ENCODE assay signal across 1 cellular context in genomic region chr3:58463181-58463941, GRCh38.
TF ChIP-seq lines count a peak whose summit lies in the region.

No MANE protein-coding gene starts in this region.

TF ChIP-seq in HepG2, 621 proteins besides CTCF, POLR2A, EP300 and RAD21 (continued from another document and continues in another):
- no peak for TF ChIP-seq PRPF4 (IDR thresholded peaks at IDR 0.05; ENCODE audit: low read depth, low read length, poor library complexity, severe bottlenecking)
- TF ChIP-seq, protein P1, sequence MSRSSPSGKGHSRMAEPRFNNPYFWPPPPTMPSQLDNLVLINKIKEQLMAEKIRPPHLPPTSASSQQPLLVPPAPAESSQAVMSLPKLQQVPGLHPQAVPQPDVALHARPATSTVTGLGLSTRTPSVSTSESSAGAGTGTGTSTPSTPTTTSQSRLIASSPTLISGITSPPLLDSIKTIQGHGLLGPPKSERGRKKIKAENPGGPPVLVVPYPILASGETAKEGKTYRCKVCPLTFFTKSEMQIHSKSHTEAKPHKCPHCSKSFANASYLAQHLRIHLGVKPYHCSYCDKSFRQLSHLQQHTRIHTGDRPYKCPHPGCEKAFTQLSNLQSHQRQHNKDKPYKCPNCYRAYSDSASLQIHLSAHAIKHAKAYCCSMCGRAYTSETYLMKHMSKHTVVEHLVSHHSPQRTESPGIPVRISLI (CRISPR knock-in tag; IDR thresholded peaks at IDR 0.05; ENCODE audit: borderline replicate concordance) = no peak
- TF ChIP-seq, protein P2, sequence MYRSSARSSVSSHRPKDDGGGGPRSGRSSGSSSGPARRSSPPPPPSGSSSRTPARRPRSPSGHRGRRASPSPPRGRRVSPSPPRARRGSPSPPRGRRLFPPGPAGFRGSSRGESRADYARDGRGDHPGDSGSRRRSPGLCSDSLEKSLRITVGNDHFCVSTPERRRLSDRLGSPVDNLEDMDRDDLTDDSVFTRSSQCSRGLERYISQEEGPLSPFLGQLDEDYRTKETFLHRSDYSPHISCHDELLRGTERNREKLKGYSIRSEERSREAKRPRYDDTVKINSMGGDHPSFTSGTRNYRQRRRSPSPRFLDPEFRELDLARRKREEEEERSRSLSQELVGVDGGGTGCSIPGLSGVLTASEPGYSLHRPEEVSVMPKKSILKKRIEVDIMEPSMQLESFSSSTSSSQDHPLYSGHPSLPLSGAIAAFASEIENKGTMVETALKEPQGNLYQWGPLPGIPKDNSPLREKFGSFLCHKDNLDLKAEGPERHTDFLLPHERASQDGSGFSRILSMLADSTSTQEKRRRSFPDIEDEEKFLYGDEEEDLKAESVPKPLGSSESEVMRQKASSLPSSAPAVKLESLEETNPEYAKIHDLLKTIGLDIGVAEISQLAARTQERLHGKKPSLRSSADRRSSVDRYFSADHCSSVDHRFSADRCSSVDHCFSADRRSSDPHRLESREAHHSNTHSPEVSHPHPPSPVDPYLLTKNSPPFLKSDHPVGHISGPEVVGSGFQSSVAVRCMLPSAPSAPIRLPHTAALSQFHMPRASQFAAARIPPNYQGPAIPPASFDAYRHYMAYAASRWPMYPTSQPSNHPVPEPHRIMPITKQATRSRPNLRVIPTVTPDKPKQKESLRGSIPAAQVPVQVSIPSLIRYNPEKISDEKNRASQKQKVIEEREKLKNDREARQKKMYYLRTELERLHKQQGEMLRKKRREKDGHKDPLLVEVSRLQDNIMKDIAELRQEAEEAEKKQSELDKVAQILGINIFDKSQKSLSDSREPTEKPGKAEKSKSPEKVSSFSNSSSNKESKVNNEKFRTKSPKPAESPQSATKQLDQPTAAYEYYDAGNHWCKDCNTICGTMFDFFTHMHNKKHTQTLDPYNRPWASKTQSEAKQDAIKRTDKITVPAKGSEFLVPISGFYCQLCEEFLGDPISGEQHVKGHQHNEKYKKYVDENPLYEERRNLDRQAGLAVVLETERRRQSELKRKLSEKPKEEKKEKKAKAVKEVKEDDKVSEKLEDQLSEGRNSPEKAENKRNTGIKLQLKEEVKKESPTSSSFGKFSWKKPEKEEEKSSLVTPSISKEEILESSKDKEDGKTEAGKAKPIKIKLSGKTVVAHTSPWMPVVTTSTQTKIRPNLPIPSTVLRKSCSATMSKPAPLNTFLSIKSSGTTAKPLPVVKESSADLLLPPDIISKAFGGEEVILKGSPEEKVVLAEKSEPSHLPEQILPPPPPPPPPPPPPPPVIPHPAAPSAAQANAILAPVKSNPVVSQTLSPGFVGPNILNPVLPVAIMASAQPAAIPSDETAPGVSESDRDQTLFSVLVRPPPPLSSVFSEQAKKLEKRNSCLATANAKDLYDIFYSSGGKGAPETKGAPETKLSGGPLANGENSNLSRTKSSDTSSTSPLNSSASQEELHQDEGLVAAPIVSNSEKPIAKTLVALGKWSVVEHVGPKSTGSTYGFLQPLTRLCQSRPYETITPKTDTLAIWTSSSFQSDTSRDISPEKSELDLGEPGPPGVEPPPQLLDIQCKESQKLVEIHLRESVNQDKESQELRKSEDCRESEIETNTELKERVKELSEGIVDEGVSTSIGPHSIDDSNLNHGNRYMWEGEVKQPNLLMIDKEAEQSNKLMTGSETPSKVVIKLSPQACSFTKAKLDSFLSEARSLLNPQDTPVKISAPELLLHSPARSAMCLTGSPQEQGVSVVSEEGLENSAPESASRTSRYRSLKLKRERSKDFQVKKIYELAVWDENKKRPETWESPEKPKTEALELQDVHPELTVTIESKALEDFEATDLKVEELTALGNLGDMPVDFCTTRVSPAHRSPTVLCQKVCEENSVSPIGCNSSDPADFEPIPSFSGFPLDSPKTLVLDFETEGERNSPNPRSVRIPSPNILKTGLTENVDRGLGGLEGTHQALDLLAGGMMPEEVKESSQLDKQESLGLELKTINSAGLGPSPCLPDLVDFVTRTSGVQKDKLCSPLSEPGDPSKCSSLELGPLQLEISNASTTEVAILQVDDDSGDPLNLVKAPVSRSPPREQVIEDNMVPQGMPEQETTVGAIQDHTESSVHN (CRISPR knock-in tag; IDR thresholded peaks at IDR 0.05) = no peak
- TF ChIP-seq NFE2 (CRISPR knock-in tag; IDR thresholded peaks at IDR 0.05) = no peak
- no peak for TF ChIP-seq ZBTB49 (CRISPR knock-in tag; IDR thresholded peaks at IDR 0.05; ENCODE audit: borderline replicate concordance)
- TF ChIP-seq HOXA9 (CRISPR knock-in tag; IDR thresholded peaks at IDR 0.05; ENCODE audit: borderline replicate concordance) = no peak
- TF ChIP-seq RFXAP (CRISPR knock-in tag; IDR thresholded peaks at IDR 0.05; ENCODE audit: borderline replicate concordance) = no peak
- TF ChIP-seq MEIS1 (CRISPR knock-in tag; IDR thresholded peaks at IDR 0.05; ENCODE audit: borderline replicate concordance) = peak; percentile 39; the same call in 1 of the 2 replicates
- no peak for TF ChIP-seq ZBTB10 (CRISPR knock-in tag; IDR thresholded peaks at IDR 0.05; ENCODE audit: borderline replicate concordance)
- no peak for TF ChIP-seq ISX (CRISPR knock-in tag; conservative IDR thresholded peaks at IDR 0.05)
- TF ChIP-seq, protein P3, sequence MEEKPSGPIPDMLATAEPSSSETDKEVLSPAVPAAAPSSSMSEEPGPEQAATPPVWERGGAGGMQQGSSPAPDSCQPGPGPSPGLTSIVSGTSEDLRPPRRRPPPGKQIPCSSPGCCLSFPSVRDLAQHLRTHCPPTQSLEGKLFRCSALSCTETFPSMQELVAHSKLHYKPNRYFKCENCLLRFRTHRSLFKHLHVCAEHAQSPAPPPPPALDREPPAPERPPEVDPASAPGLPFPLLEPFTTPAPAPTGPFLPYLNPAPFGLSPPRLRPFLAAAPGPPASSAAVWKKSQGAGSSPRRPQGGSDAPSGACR (CRISPR knock-in tag; IDR thresholded peaks at IDR 0.05) = no peak; the same call in 1 of the 2 replicates
- no peak for TF ChIP-seq SMAD9 (CRISPR knock-in tag; IDR thresholded peaks at IDR 0.05)
- TF ChIP-seq ZNF513 (CRISPR knock-in tag; conservative IDR thresholded peaks at IDR 0.05) = no peak
- no peak for TF ChIP-seq ZNF691 (CRISPR knock-in tag; IDR thresholded peaks at IDR 0.05; ENCODE audit: borderline replicate concordance, low read depth)
- no peak for TF ChIP-seq ZSCAN21 (CRISPR knock-in tag; IDR thresholded peaks at IDR 0.05; ENCODE audit: borderline replicate concordance)
- no peak for TF ChIP-seq E2F5 (CRISPR knock-in tag; conservative IDR thresholded peaks at IDR 0.05)
- TF ChIP-seq ZNF33B (CRISPR knock-in tag; IDR thresholded peaks at IDR 0.05) = no peak
- TF ChIP-seq ZNF230 (CRISPR knock-in tag; IDR thresholded peaks at IDR 0.05) = no peak
- no peak for TF ChIP-seq ZNF543 (CRISPR knock-in tag; IDR thresholded peaks at IDR 0.05)
- TF ChIP-seq SOX5 (CRISPR knock-in tag; IDR thresholded peaks at IDR 0.05; ENCODE audit: borderline replicate concordance) = peak; percentile 34; the same call in 1 of the 2 replicates
- TF ChIP-seq PHF5A (CRISPR knock-in tag; IDR thresholded peaks at IDR 0.05; ENCODE audit: low read depth, unreplicated experiment) = no peak
- no peak for TF ChIP-seq KLF9 (CRISPR knock-in tag; IDR thresholded peaks at IDR 0.05; ENCODE audit: low read depth)
- no peak for TF ChIP-seq KDM5A (IDR thresholded peaks at IDR 0.05; ENCODE audit: borderline replicate concordance, low read length)
- TF ChIP-seq ZNF138 (CRISPR knock-in tag; IDR thresholded peaks at IDR 0.05; ENCODE audit: low read depth) = no peak
- TF ChIP-seq CHCHD3 (CRISPR knock-in tag; IDR thresholded peaks at IDR 0.05) = no peak
- TF ChIP-seq ZNF484 (CRISPR knock-in tag; IDR thresholded peaks at IDR 0.05; ENCODE audit: borderline replicate concordance, low read depth) = no peak
- TF ChIP-seq ZNF572 (CRISPR knock-in tag; IDR thresholded peaks at IDR 0.05) = no peak
- no peak for TF ChIP-seq STAT5B (CRISPR knock-in tag; IDR thresholded peaks at IDR 0.05)
- no peak for TF ChIP-seq KAT2B (IDR thresholded peaks at IDR 0.05; ENCODE audit: borderline replicate concordance, low read depth, low read length)
- no peak for TF ChIP-seq REXO4 (CRISPR knock-in tag; IDR thresholded peaks at IDR 0.05; ENCODE audit: borderline replicate concordance)
- TF ChIP-seq FOXK2 (IDR thresholded peaks at IDR 0.05) = no peak
- no peak for TF ChIP-seq ZNF841 (CRISPR knock-in tag; IDR thresholded peaks at IDR 0.05; ENCODE audit: borderline replicate concordance)
- peak; percentile 61 for TF ChIP-seq KAT8 (CRISPR knock-in tag; IDR thresholded peaks at IDR 0.05)
- 0 out of 2 replicates have a peak, but pooled peaks have one; percentile 19 for TF ChIP-seq ZNF160 (CRISPR knock-in tag; IDR thresholded peaks at IDR 0.05)
- TF ChIP-seq U2AF2 (IDR thresholded peaks at IDR 0.05; ENCODE audit: low read depth, low read length) = no peak
- TF ChIP-seq SALL1 (CRISPR knock-in tag; IDR thresholded peaks at IDR 0.05) = peak; percentile 80
- TF ChIP-seq, protein P4, sequence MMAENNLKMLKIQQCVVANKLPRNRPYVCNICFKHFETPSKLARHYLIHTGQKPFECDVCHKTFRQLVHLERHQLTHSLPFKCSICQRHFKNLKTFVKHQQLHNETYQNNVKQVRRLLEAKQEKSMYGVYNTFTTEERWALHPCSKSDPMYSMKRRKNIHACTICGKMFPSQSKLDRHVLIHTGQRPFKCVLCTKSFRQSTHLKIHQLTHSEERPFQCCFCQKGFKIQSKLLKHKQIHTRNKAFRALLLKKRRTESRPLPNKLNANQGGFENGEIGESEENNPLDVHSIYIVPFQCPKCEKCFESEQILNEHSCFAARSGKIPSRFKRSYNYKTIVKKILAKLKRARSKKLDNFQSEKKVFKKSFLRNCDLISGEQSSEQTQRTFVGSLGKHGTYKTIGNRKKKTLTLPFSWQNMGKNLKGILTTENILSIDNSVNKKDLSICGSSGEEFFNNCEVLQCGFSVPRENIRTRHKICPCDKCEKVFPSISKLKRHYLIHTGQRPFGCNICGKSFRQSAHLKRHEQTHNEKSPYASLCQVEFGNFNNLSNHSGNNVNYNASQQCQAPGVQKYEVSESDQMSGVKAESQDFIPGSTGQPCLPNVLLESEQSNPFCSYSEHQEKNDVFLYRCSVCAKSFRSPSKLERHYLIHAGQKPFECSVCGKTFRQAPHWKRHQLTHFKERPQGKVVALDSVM (CRISPR knock-in tag; IDR thresholded peaks at IDR 0.05) = no peak
- TF ChIP-seq TCF12 (IDR thresholded peaks at IDR 0.05) = no peak
- TF ChIP-seq TCF12 (CRISPR knock-in tag; IDR thresholded peaks at IDR 0.05) = no peak
- TF ChIP-seq ZNF564 (CRISPR knock-in tag; IDR thresholded peaks at IDR 0.05) = no peak; the same call in 1 of the 2 replicates
- no peak for TF ChIP-seq KLF15 (CRISPR knock-in tag; IDR thresholded peaks at IDR 0.05; ENCODE audit: borderline replicate concordance)
- no peak for TF ChIP-seq HMGA1 (CRISPR knock-in tag; conservative IDR thresholded peaks at IDR 0.05)
- TF ChIP-seq MAZ (IDR thresholded peaks at IDR 0.05; ENCODE audit: borderline replicate concordance, low read depth, low read length) = no peak
- peak; percentile 43; the same call in 1 of the 2 replicates for TF ChIP-seq MAZ (CRISPR knock-in tag; IDR thresholded peaks at IDR 0.05; ENCODE audit: low read depth)
- TF ChIP-seq ASH2L (IDR thresholded peaks at IDR 0.05; ENCODE audit: insufficient read length, low read depth, low read length) = peak; percentile 45
